ENCODE assay signal across 8 cellular contexts in the genomic region with DNA sequence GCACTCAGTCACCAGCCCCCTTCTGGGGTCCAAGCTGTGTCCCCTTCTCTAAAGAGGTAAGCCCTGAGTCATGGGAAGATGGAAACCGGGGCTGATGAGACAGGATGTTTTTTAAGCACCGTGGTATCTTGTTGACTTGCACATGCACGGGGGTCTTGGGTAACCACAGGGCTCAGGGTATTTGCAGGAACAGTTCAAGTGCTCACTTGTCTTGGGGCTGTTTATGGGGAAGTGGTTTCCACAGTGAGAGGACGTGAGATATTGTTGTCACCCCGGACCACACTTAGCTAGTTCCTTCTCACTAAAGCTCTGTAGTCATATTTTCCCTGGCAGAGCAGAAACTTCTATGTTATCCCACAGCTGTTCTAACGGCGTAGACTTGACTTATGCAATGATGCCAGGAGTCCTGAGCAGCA. TPM values are rescaled to one million over a fixed set of nuclear protein-coding genes. Genes with fewer than 3 reads are reported as not detected.
DNase-seq lines count a peak whose midpoint lies in the region; ATAC-seq and TF ChIP-seq lines count a peak whose summit lies in the region.

No MANE protein-coding gene starts in this region.

- ATAC-seq in activated T-cell treated with anti-CD3 and anti-CD28 coated beads, Interleukin-2, amount 50 U/mL, for 4 hours = peak; percentile 69 to 83
- peak; percentile 56 for ATAC-seq in HG03432 (IDR thresholded peaks at IDR 0.05; ENCODE audit: unreplicated experiment)
- peak; percentile 91 for ATAC-seq in activated naive CD8-positive, alpha-beta T cell treated with anti-CD3 and anti-CD28 coated beads, Interleukin-2, amount 50 U/mL, for 24 hours
- peak; percentile 93 for ATAC-seq in stimulated activated effector memory CD8-positive, alpha-beta T cell treated with anti-CD3 and anti-CD28 coated beads, Interleukin-12 subunit alpha, Interleukin-12 subunit beta, amount 100 ng/mL, for 72 hours

- peak overlapping the region; percentile 68 for H3K27ac Mint-ChIP-seq in activated naive CD8-positive, alpha-beta T cell treated with anti-CD3 and anti-CD28 coated beads, Interleukin-2, amount 50 U/mL, for 24 hours
- peak overlapping the region; percentile 95 for H3K27ac Mint-ChIP-seq in stimulated activated effector memory CD8-positive, alpha-beta T cell treated with anti-CD3 and anti-CD28 coated beads, Interleukin-12 subunit alpha, Interleukin-12 subunit beta, amount 100 ng/mL, for 72 hours

- H3K27me3 ChIP-seq in mesendoderm (ENCODE audit: insufficient read depth, low read length, poor library complexity) = no peaks in the 10 kb centered on the region
- H3K27me3 ChIP-seq in esophagus squamous epithelium = peaks cover 0 to 23% (median under 1%) of the 10 kb centered on the region in 4 donors

- no CpG with 5 or more reads among the region's 7 CpGs for WGBS in mesendoderm (ENCODE audit: extremely low coverage, insufficient coverage, low lambda C conversion rate)
- WGBS in esophagus squamous epithelium, 2 donors = 24 to 48% methylated on average over 5 of the region's 7 CpGs

- peaks cover 58% of the 10 kb centered on the region for H3K27me3 Mint-ChIP-seq in activated T-cell treated with anti-CD3 and anti-CD28 coated beads, Interleukin-2, amount 50 U/mL, for 4 hours (ENCODE audit: low read depth)
- H3K27me3 Mint-ChIP-seq in activated naive CD8-positive, alpha-beta T cell treated with anti-CD3 and anti-CD28 coated beads, Interleukin-2, amount 50 U/mL, for 24 hours = peaks cover 62% of the 10 kb centered on the region

- intact Hi-C loops in esophagus squamous epithelium (cut with DNase I) = no loop called here

- no peaks in the 10 kb centered on the region for H3K4me1 ChIP-seq in mesendoderm (ENCODE audit: control insufficient read depth, low read depth, low read length)
- H3K4me1 ChIP-seq in esophagus squamous epithelium = peaks cover 0 to 17% (median under 1%) of the 10 kb centered on the region in 3 donors

- no peak overlapping the region for H3K18ac ChIP-seq in mesendoderm (ENCODE audit: low read length)

- H3K79me1 ChIP-seq in mesendoderm (ENCODE audit: low read length) = no peaks in the 10 kb centered on the region

- DNase-seq in activated T-cell treated with anti-CD3 and anti-CD28 coated beads, Interleukin-2, amount 50 U/mL, for 4 hours = no peak
- DNase-seq in activated T-cell treated with anti-CD3 and anti-CD28 coated beads for 4 hours (no peak), DMS79 (lab: John Stamatoyannopoulos, UW) (no peak), mesendoderm (no peak), esophagus squamous epithelium (lab: John Stamatoyannopoulos, UW) (no peak)
- peak; percentile 63 for DNase-seq in activated naive CD8-positive, alpha-beta T cell treated with anti-CD3 and anti-CD28 coated beads, Interleukin-2, amount 50 U/mL, for 24 hours
- peak in 1 of 2 donors; percentile 83 for DNase-seq in stimulated activated effector memory CD8-positive, alpha-beta T cell treated with anti-CD3 and anti-CD28 coated beads, Interleukin-12 subunit alpha, Interleukin-12 subunit beta, amount 100 ng/mL, for 72 hours (ENCODE audit: low spot score in 2 of 2)

- TF ChIP-seq POLR2A in esophagus squamous epithelium (IDR thresholded peaks at IDR 0.05) = no peak

- H2BK15ac ChIP-seq in mesendoderm (replicated peaks; ENCODE audit: low read depth) = no peak overlapping the region

- H3K23ac ChIP-seq in mesendoderm (ENCODE audit: low read length) = no peak overlapping the region

- H2BK5ac ChIP-seq in mesendoderm (ENCODE audit: low read length) = no peak overlapping the region

- no peak overlapping the region for H3K4me3 ChIP-seq in mesendoderm (ENCODE audit: low read length)
- no peak overlapping the region for H3K4me3 ChIP-seq in esophagus squamous epithelium

- H3K27ac ChIP-seq in mesendoderm (ENCODE audit: low read depth, low read length) (no peak overlapping the region), esophagus squamous epithelium (peak overlapping the region in 2 of 4 donors; percentile 12 to 41)

- no peak overlapping the region for H2AK5ac ChIP-seq in mesendoderm (ENCODE audit: low read length)

- no peaks in the 10 kb centered on the region for H3K9me3 ChIP-seq in esophagus squamous epithelium

- peaks cover 40% of the 10 kb centered on the region for H3K4me1 Mint-ChIP-seq in activated T-cell treated with anti-CD3 and anti-CD28 coated beads, Interleukin-2, amount 50 U/mL, for 4 hours (ENCODE audit: low read depth)
- peaks cover 52% of the 10 kb centered on the region for H3K4me1 Mint-ChIP-seq in activated naive CD8-positive, alpha-beta T cell treated with anti-CD3 and anti-CD28 coated beads, Interleukin-2, amount 50 U/mL, for 24 hours
- H3K4me1 Mint-ChIP-seq in stimulated activated effector memory CD8-positive, alpha-beta T cell treated with anti-CD3 and anti-CD28 coated beads, Interleukin-12 subunit alpha, Interleukin-12 subunit beta, amount 100 ng/mL, for 72 hours = peaks cover 66% of the 10 kb centered on the region

- TF ChIP-seq CTCF in esophagus squamous epithelium (IDR thresholded peaks at IDR 0.05) = no peak

- no peaks in the 10 kb centered on the region for H3K36me3 Mint-ChIP-seq in activated T-cell treated with anti-CD3 and anti-CD28 coated beads, Interleukin-2, amount 50 U/mL, for 4 hours (ENCODE audit: insufficient read depth)
- no peaks in the 10 kb centered on the region for H3K36me3 Mint-ChIP-seq in activated naive CD8-positive, alpha-beta T cell treated with anti-CD3 and anti-CD28 coated beads, Interleukin-2, amount 50 U/mL, for 24 hours (ENCODE audit: low read depth)
- peaks cover 45% of the 10 kb centered on the region for H3K36me3 Mint-ChIP-seq in stimulated activated effector memory CD8-positive, alpha-beta T cell treated with anti-CD3 and anti-CD28 coated beads, Interleukin-12 subunit alpha, Interleukin-12 subunit beta, amount 100 ng/mL, for 72 hours

- no peak overlapping the region for H4K8ac ChIP-seq in mesendoderm (ENCODE audit: low read depth, low read length)

- no peak overlapping the region for H3K4ac ChIP-seq in mesendoderm (ENCODE audit: low read depth, low read length)

- H3K9me3 Mint-ChIP-seq in activated T-cell treated with anti-CD3 and anti-CD28 coated beads, Interleukin-2, amount 50 U/mL, for 4 hours = no peaks in the 10 kb centered on the region
- H3K9me3 Mint-ChIP-seq in activated naive CD8-positive, alpha-beta T cell treated with anti-CD3 and anti-CD28 coated beads, Interleukin-2, amount 50 U/mL, for 24 hours = no peaks in the 10 kb centered on the region
- H3K9me3 Mint-ChIP-seq in stimulated activated effector memory CD8-positive, alpha-beta T cell treated with anti-CD3 and anti-CD28 coated beads, Interleukin-12 subunit alpha, Interleukin-12 subunit beta, amount 100 ng/mL, for 72 hours = no peaks in the 10 kb centered on the region

- no peak overlapping the region for H3K56ac ChIP-seq in mesendoderm (ENCODE audit: low read length)

- H3K9ac ChIP-seq in mesendoderm (ENCODE audit: low read length) = no peak overlapping the region

- H4K5ac ChIP-seq in mesendoderm (ENCODE audit: low read length) = no peak overlapping the region

- no peak overlapping the region for H2BK120ac ChIP-seq in mesendoderm (ENCODE audit: low read depth, low read length)

- no peaks in the 10 kb centered on the region for H3K79me2 ChIP-seq in mesendoderm (ENCODE audit: control insufficient read depth, insufficient read depth, low read length)

- no peak overlapping the region for H3K4me3 Mint-ChIP-seq in activated T-cell treated with anti-CD3 and anti-CD28 coated beads, Interleukin-2, amount 50 U/mL, for 4 hours
- peak overlapping the region; percentile 3 for H3K4me3 Mint-ChIP-seq in activated naive CD8-positive, alpha-beta T cell treated with anti-CD3 and anti-CD28 coated beads, Interleukin-2, amount 50 U/mL, for 24 hours
- H3K4me3 Mint-ChIP-seq in stimulated activated effector memory CD8-positive, alpha-beta T cell treated with anti-CD3 and anti-CD28 coated beads, Interleukin-12 subunit alpha, Interleukin-12 subunit beta, amount 100 ng/mL, for 72 hours = peak overlapping the region; percentile 81

- no peaks in the 10 kb centered on the region for H3K36me3 ChIP-seq in mesendoderm (ENCODE audit: control insufficient read depth, insufficient read depth, low read length)
- no peaks in the 10 kb centered on the region for H3K36me3 ChIP-seq in esophagus squamous epithelium

- H3K4me2 ChIP-seq in mesendoderm (ENCODE audit: low read length) = no peak overlapping the region

RNA-seq across cellular contexts. Expression of a gene that starts 7.7 kb away (rescaled TPM):
- total RNA-seq in activated T-cell treated with anti-CD3 and anti-CD28 coated beads, Interleukin-2, amount 50 U/mL, for 4 hours = 100 to 1,000 TPM in 2 of 3 donors, 10 to 100 TPM in 1; 27.6 to 159 (median 112) TPM
- polyA plus RNA-seq in mesendoderm (2013, experiment 1 of 2) = 0.35 TPM
- 0.36 TPM for polyA plus RNA-seq in mesendoderm (2013, experiment 2 of 2)
- total RNA-seq in esophagus squamous epithelium = 1 to 10 TPM in 1 of 4 donors, not detected in 3; 3.5 TPM

RNA-seq across cellular contexts. Expression of a gene that starts 12.5 kb away (rescaled TPM):
- 1 to 10 TPM; 2.4 to 5.4 (median 4.0) TPM for total RNA-seq in activated T-cell treated with anti-CD3 and anti-CD28 coated beads, Interleukin-2, amount 50 U/mL, for 4 hours
- polyA plus RNA-seq in mesendoderm (2013, experiment 1 of 2) = 0.60 TPM
- 0.60 TPM for polyA plus RNA-seq in mesendoderm (2013, experiment 2 of 2)
- total RNA-seq in esophagus squamous epithelium = 10 to 100 TPM in 1 of 4 donors, 1 to 10 TPM in 2, not detected in 1; 2.9 to 11.7 (median 9.4) TPM

RNA-seq across cellular contexts. Expression of a gene that starts 22.0 kb away (rescaled TPM):
- 100 to 1,000 TPM in 2 of 3 donors, 10 to 100 TPM in 1; 83.5 to 517 (median 380) TPM for total RNA-seq in activated T-cell treated with anti-CD3 and anti-CD28 coated beads, Interleukin-2, amount 50 U/mL, for 4 hours
- not detected for polyA plus RNA-seq in mesendoderm (2013, experiment 1 of 2)
- not detected for polyA plus RNA-seq in mesendoderm (2013, experiment 2 of 2)
- total RNA-seq in esophagus squamous epithelium = 1 to 10 TPM in 1 of 4 donors, under 1 TPM in 2, not detected in 1; 0.35 to 1.6 (median 0.76) TPM

Comparison
In these comparisons a context has a peak if more than half of its experiments do, and no peak if none do; other contexts are left out.
1. RNA of a gene that starts 7.7 kb away (total RNA-seq): 27.6 to 159 TPM in activated T-cell treated with anti-CD3 and anti-CD28 coated beads, Interleukin-2, amount 50 U/mL, for 4 hours; 3.5 TPM in esophagus squamous epithelium; every median in the first group is over 4 times any median in the second.
2. Peak in every context shown above with its lines, with median percentiles within 50 percentile points of each other: ATAC-seq.